ENCODE assay signal across 1 cellular context in the genomic region with DNA sequence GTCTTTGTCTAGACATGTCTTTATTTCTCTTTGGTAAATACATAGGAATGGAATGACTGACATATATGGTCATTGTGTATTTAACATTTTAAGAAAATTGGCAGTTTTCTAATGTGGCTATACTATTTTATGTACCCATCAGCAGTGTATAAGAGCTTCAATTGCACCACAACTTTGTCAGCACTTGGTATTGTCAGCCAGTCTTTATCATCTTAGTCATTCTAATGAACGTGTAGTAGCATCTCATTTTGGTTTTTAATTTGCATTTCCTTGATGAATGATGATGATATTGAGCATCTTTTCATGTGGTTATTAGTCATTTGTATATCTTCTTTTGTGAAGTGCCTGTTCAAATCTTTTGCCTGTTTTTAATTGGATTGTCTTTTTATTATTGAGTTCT.
TF ChIP-seq lines count a peak whose summit lies in the region.

No MANE protein-coding gene starts in this region.

TF ChIP-seq in K562, 482 proteins besides CTCF, POLR2A, EP300 and RAD21 (continued from another document):
- no peak for TF ChIP-seq ZNF764 (CRISPR knock-in tag; IDR thresholded peaks at IDR 0.05; ENCODE audit: low read depth)
- TF ChIP-seq, protein P1, sequence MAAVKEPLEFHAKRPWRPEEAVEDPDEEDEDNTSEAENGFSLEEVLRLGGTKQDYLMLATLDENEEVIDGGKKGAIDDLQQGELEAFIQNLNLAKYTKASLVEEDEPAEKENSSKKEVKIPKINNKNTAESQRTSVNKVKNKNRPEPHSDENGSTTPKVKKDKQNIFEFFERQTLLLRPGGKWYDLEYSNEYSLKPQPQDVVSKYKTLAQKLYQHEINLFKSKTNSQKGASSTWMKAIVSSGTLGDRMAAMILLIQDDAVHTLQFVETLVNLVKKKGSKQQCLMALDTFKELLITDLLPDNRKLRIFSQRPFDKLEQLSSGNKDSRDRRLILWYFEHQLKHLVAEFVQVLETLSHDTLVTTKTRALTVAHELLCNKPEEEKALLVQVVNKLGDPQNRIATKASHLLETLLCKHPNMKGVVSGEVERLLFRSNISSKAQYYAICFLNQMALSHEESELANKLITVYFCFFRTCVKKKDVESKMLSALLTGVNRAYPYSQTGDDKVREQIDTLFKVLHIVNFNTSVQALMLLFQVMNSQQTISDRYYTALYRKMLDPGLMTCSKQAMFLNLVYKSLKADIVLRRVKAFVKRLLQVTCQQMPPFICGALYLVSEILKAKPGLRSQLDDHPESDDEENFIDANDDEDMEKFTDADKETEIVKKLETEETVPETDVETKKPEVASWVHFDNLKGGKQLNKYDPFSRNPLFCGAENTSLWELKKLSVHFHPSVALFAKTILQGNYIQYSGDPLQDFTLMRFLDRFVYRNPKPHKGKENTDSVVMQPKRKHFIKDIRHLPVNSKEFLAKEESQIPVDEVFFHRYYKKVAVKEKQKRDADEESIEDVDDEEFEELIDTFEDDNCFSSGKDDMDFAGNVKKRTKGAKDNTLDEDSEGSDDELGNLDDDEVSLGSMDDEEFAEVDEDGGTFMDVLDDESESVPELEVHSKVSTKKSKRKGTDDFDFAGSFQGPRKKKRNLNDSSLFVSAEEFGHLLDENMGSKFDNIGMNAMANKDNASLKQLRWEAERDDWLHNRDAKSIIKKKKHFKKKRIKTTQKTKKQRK (IDR thresholded peaks at IDR 0.05; ENCODE audit: borderline replicate concordance, low read depth, low read length) = no peak
- no peak for TF ChIP-seq E2F3 (CRISPR knock-in tag; IDR thresholded peaks at IDR 0.05)
- no peak for TF ChIP-seq ZNF324 (CRISPR knock-in tag; IDR thresholded peaks at IDR 0.05)
- TF ChIP-seq CREB1 (IDR thresholded peaks at IDR 0.05) = no peak
- TF ChIP-seq CREB1 (CRISPR knock-in tag; IDR thresholded peaks at IDR 0.05) = no peak
- TF ChIP-seq, protein P2, sequence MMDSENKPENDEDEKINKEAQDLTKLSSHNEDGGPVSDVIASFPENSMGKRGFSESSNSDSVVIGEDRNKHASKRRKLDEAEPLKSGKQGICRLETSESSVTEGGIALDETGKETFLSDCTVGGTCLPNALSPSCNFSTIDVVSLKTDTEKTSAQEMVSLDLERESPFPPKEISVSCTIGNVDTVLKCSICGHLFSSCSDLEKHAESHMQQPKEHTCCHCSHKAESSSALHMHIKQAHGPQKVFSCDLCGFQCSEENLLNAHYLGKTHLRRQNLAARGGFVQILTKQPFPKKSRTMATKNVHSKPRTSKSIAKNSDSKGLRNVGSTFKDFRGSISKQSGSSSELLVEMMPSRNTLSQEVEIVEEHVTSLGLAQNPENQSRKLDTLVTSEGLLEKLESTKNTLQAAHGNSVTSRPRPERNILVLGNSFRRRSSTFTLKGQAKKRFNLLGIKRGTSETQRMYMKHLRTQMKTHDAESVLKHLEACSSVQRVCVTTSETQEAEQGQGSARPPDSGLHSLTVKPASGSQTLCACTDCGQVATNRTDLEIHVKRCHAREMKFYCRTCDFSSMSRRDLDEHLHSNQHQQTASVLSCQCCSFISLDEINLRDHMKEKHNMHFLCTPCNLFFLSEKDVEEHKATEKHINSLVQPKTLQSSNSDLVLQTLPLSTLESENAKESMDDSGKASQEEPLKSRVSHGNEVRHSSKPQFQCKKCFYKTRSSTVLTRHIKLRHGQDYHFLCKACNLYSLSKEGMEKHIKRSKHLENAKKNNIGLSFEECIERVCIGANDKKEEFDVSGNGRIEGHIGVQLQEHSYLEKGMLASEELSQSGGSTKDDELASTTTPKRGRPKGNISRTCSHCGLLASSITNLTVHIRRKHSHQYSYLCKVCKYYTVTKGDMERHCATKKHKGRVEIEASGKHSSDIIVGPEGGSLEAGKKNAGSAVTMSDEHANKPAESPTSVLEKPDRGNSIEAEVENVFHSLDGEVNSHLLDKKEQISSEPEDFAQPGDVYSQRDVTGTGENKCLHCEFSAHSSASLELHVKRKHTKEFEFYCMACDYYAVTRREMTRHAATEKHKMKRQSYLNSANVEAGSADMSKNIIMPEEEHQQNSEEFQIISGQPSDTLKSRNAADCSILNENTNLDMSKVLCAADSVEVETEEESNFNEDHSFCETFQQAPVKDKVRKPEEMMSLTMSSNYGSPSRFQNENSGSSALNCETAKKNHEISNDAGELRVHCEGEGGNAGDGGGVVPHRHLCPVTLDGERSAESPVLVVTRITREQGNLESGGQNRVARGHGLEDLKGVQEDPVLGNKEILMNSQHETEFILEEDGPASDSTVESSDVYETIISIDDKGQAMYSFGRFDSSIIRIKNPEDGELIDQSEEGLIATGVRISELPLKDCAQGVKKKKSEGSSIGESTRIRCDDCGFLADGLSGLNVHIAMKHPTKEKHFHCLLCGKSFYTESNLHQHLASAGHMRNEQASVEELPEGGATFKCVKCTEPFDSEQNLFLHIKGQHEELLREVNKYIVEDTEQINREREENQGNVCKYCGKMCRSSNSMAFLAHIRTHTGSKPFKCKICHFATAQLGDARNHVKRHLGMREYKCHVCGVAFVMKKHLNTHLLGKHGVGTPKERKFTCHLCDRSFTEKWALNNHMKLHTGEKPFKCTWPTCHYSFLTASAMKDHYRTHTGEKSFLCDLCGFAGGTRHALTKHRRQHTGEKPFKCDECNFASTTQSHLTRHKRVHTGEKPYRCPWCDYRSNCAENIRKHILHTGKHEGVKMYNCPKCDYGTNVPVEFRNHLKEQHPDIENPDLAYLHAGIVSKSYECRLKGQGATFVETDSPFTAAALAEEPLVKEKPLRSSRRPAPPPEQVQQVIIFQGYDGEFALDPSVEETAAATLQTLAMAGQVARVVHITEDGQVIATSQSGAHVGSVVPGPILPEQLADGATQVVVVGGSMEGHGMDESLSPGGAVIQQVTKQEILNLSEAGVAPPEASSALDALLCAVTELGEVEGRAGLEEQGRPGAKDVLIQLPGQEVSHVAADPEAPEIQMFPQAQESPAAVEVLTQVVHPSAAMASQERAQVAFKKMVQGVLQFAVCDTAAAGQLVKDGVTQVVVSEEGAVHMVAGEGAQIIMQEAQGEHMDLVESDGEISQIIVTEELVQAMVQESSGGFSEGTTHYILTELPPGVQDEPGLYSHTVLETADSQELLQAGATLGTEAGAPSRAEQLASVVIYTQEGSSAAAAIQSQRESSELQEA (IDR thresholded peaks at IDR 0.05; ENCODE audit: low read depth) = no peak
- no peak for TF ChIP-seq SPI1 (IDR thresholded peaks at IDR 0.05; ENCODE audit: borderline replicate concordance, low read depth, low read length)
- TF ChIP-seq FOSL1 (tag; conservative IDR thresholded peaks at IDR 0.05) = no peak
- no peak for TF ChIP-seq ZNF668 (CRISPR knock-in tag; IDR thresholded peaks at IDR 0.05)
- TF ChIP-seq TBL1XR1 (IDR thresholded peaks at IDR 0.05; ENCODE audit: low read length in 2 of 2) = no peak
- no peak for TF ChIP-seq FOXA1 (IDR thresholded peaks at IDR 0.05; ENCODE audit: borderline replicate concordance)
- TF ChIP-seq ZNF282 (CRISPR knock-in tag; IDR thresholded peaks at IDR 0.05) = no peak
